In the genomic region with DNA sequence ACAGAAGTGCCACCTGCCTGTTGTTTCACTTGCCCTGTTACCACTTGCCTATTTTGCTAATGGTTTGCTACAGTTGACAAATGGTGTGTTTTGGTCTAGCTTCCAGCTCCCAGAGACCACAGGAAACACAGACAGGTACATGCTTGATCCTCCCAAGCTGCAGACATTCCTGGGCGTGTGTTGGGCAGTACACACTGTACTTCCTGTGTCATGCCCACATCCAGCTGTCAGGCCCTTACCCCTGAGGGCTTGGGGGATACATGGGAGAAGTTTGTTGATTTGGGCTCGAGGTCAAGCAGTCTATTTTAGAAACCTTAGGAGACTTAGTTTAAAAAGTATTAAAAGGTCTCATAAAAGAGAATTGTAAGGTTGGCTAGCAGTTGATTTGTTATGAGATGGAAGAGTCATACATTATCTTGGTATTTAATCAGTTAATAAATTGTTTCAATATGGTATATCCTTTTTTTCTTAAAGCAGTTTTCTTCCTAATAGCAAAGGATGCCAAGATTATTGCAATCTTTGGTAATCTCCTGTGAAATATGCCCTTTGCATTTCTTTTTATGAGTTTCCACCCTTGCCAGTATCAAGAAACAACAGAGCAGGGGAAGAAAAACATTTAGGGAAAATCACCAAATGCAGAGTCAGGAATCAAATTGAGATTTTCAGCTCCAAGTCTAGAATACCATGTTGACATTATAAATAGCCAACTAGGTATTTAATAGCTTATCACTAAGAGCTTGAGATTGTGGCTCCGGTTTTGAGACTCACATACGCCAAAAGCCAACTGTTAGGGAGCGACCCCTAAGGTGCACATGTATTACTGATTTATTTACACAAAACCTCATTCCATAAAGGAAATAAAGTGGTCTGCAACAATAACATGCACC, we compare ENCODE assay signal across 16 cellular contexts. TPM values are rescaled to one million over a fixed set of nuclear protein-coding genes. Genes with fewer than 3 reads are reported as not detected.
DNase-seq lines count a peak whose midpoint lies in the region; ATAC-seq and TF ChIP-seq lines count a peak whose summit lies in the region.
"Had no signal": no experiment of that assay in that cellular context is flagged by ENCODE, and none has a peak within 500 bp of the region (broad histone marks: within the 10 kb centered on the region; RNA-seq: fewer than 3 reads in every experiment).

No MANE protein-coding gene starts in this region.

- no peaks in the 10 kb centered on the region for H3K36me3 ChIP-seq in esophagus squamous epithelium
- H3K36me3 ChIP-seq: neural progenitor cell had no signal

- CTCF ChIA-PET in RWPE1 (lab: Yijun Ruan, JAX): interaction anchor here (0.6 to 1.1 kb wide), 2 partner anchors 967 to 975 kb away, joined by 3 to 4 read pairs; a partner anchor contains a TSS

- H3K9me3 ChIP-seq in esophagus squamous epithelium: no peaks in the 10 kb centered on the region

- H3K4me3 ChIP-seq in esophagus squamous epithelium: no peak overlapping the region
- H3K4me3 ChIP-seq: K562, neural progenitor cell had no signal

- TF ChIP-seq CTCF in RWPE1 (conservative IDR thresholded peaks at IDR 0.05; ENCODE audit: low read depth) (no peak), esophagus squamous epithelium (IDR thresholded peaks at IDR 0.05) (no peak), GM20000 (IDR thresholded peaks at IDR 0.05; ENCODE audit: extremely low read depth, missing control alignments) (no peak)

- intact Hi-C loops in esophagus squamous epithelium (cut with DNase I): no loop called here

- no peak for TF ChIP-seq POLR2A in esophagus squamous epithelium (IDR thresholded peaks at IDR 0.05)

- H3K4me1 ChIP-seq in esophagus squamous epithelium: peaks cover 5 to 57% (median 17%) of the 10 kb centered on the region in 3 donors

- DNase-seq in EH (ENCODE audit: low read depth) (peak; percentile 79), RWPE1 (ENCODE audit: low spot score) (peak; percentile 87), esophagus squamous epithelium (lab: John Stamatoyannopoulos, UW) (no peak), renal cortical epithelial cell (ENCODE audit: low read depth) (peak; percentile 63), GM20000 (ENCODE audit: low spot score) (no peak), NCI-H524 treated with DMSO at 0.1 percent for 48 hours (lab: John Stamatoyannopoulos, UW) (no peak), Kasumi-1 (lab: John Stamatoyannopoulos, UW) (no peak)
- DNase-seq: activated CD4-positive, alpha-beta T cell treated with anti-CD3 and anti-CD28 coated beads, Interleukin-2, amount 50 U/mL, for 1 hour; CD8-positive, alpha-beta T cell; H7; stimulated activated CD4-positive, alpha-beta T cell treated with anti-CD3 and anti-CD28 coated beads, Interleukin-2, amount 100 ng/mL, for 24 hours; stimulated activated naive CD8-positive, alpha-beta T cell treated with anti-CD3 and anti-CD28 coated beads, Interleukin-15, amount 100 ng/mL, for 72 hours had no signal

- WGBS in esophagus squamous epithelium, 2 donors: 38 to 47% methylated on average over 5 of the region's 5 CpGs

- H3K27ac ChIP-seq in RWPE1 (peak overlapping the region; percentile 95), esophagus squamous epithelium (peak overlapping the region; percentile 17 to 77 (median 50))
- H3K27ac ChIP-seq: neural progenitor cell had no signal

- ATAC-seq in GM18519 (IDR thresholded peaks at IDR 0.05; ENCODE audit: low FRiP score, unreplicated experiment): no peak
- ATAC-seq: CD8-positive, alpha-beta T cell; K562; stimulated activated naive CD8-positive, alpha-beta T cell treated with anti-CD3 and anti-CD28 coated beads, Interleukin-15, amount 100 ng/mL, for 72 hours had no signal

- POLR2A ChIA-PET in RWPE1 (lab: Yijun Ruan, JAX; ENCODE audit: low non-redundant PET): interaction anchor here (0.6 kb wide), 1 partner anchor 1000 kb away, joined by 3 read pairs; no protein-coding TSS in a partner anchor

- no peaks in the 10 kb centered on the region for H3K27me3 ChIP-seq in esophagus squamous epithelium
- H3K27me3 ChIP-seq: neural progenitor cell had no signal

RNA-seq across cellular contexts. Expression of a gene that starts 52.3 kb away (rescaled TPM):
- total RNA-seq in esophagus squamous epithelium (1 to 10 TPM in 1 of 4 donors, under 1 TPM in 2, not detected in 1; 0.13 to 1.3 (median 0.95) TPM), renal cortical epithelial cell (not detected in 2 replicates)
- total RNA-seq: H7, NCI-H460 had no signal

Comparison
In these comparisons a context has a peak if more than half of its experiments do, and no peak if none do; other contexts are left out.
1. DNase-seq: peak in EH (single experiment), RWPE1 (single experiment) and renal cortical epithelial cell (single experiment); none in esophagus squamous epithelium (single experiment), GM20000 (single experiment), NCI-H524 treated with DMSO at 0.1 percent for 48 hours (single experiment) and Kasumi-1 (0 of 2).